In genomic region chr16:29631677-29632076, GRCh38 we compare ENCODE assay signal across 3 cellular contexts. TPM values are rescaled to one million over a fixed set of nuclear protein-coding genes. Genes with fewer than 3 reads are reported as not detected.
"Had no signal": no experiment of that assay in that cellular context is flagged by ENCODE, and none has a peak within 500 bp of the region (broad histone marks: within the 10 kb centered on the region; RNA-seq: fewer than 3 reads in every experiment).

No MANE protein-coding gene starts in this region.

RNA-seq across cellular contexts. Expression of gene SPN, which starts 31.4 kb away (rescaled TPM):
- total RNA-seq: PC-3, RPMI7951, SK-MEL-5 had no signal
